Comparison of ENCODE assay signal across 31 cellular contexts in the genomic region with DNA sequence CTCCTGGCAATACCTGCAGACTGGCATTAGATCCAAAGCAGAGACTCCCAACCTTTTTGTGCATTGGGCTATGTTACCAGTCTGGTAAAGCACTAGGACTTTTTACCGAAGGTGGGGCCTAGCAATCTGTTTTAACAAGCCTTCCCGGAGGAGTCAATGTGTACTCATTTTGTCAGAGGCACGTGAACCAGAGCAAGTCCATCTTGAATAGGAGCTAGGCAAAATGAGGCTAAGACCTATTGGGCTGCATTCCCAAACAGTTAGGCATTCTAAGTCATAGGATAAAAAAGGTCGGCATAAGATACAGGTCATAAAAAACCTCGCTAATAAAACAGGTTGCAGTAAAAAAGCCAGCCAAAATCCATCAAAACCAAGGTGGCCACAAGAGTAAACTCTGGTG.
"Had no signal": no experiment of that assay in that cellular context is flagged by ENCODE, and none has a peak within 500 bp of the region (broad histone marks: within the 10 kb centered on the region; RNA-seq: fewer than 3 reads in every experiment).

No MANE protein-coding gene starts in this region.

- H3K36me3 ChIP-seq: ascending aorta, breast epithelium, cardiac muscle cell, colonic mucosa had no signal

- H3K27ac Mint-ChIP-seq: activated CD4-positive, alpha-beta memory T cell treated with anti-CD3 and anti-CD28 coated beads, Interleukin-2, amount 10 ng/mL, durations not matched to agents 7 days and 5 days; activated CD4-positive, alpha-beta T cell treated with anti-CD3 and anti-CD28 coated beads, Interleukin-2, amount 10 ng/mL, durations not matched to agents 7 days and 5 days; activated naive CD4-positive, alpha-beta T cell treated with anti-CD3 and anti-CD28 coated beads for 36 hours; activated naive CD4-positive, alpha-beta T cell treated with anti-CD3 and anti-CD28 coated beads, Interleukin-2, amount 50 U/mL, for 24 hours; activated naive CD8-positive, alpha-beta T cell treated with anti-CD3 and anti-CD28 coated beads, Interleukin-2, amount 10 ng/mL, durations not matched to agents 7 days and 5 days; activated T-helper 17 cell treated with anti-CD3 and anti-CD28 coated beads, Interleukin-2, amount 50 U/mL, for 72 hours; brain; T-helper 17 cell; T-helper 2 cell treated with Interferon-gamma antibody and Interleukin-4, amounts not matched to agents 5 μg/mL and 100 μg/mL, for 36 hours had no signal

- H3K27me3 ChIP-seq: ascending aorta, breast epithelium, cardiac muscle cell, colonic mucosa had no signal

- H3K4me3 ChIP-seq: ascending aorta, breast epithelium, cardiac muscle cell, colonic mucosa had no signal

- H3K4me1 ChIP-seq: ascending aorta, breast epithelium had no signal

- DNase-seq: activated CD4-positive, alpha-beta memory T cell treated with anti-CD3 and anti-CD28 coated beads, Interleukin-2, amount 10 ng/mL, durations not matched to agents 7 days and 5 days; activated CD4-positive, alpha-beta T cell treated with anti-CD3 and anti-CD28 coated beads for 1 hour; activated CD4-positive, alpha-beta T cell treated with anti-CD3 and anti-CD28 coated beads for 4 hours; activated CD4-positive, alpha-beta T cell treated with anti-CD3 and anti-CD28 coated beads, Interleukin-2, amount 10 ng/mL, durations not matched to agents 7 days and 5 days; activated CD4-positive, alpha-beta T cell treated with anti-CD3 and anti-CD28 coated beads, Interleukin-2, amount 50 U/mL, for 4 hours; activated CD8-positive, alpha-beta memory T cell treated with anti-CD3 and anti-CD28 coated beads, Interleukin-2, amount 50 U/mL, for 48 hours; activated effector memory CD4-positive, alpha-beta T cell treated with Interleukin-2 at 50 U/mL for 16 hours; activated naive CD4-positive, alpha-beta T cell treated with anti-CD3 and anti-CD28 coated beads for 36 hours; activated naive CD8-positive, alpha-beta T cell treated with anti-CD3 and anti-CD28 coated beads, Interleukin-2, amount 10 ng/mL, durations not matched to agents 7 days and 5 days; activated T-cell treated with anti-CD3 and anti-CD28 coated beads for 4 hours; activated T-cell treated with anti-CD3 and anti-CD28 coated beads, Interleukin-2, amount 50 U/mL, for 4 hours; central memory CD4-positive, alpha-beta T cell; cerebellar nuclear complex; colonic mucosa; effector CD8-positive, alpha-beta T cell; erythroblast; foreskin fibroblast; head of caudate nucleus; T-helper 1 cell; T-helper 17 cell; T1000 had no signal

- H3K36me3 Mint-ChIP-seq: activated naive CD8-positive, alpha-beta T cell treated with anti-CD3 and anti-CD28 coated beads, Interleukin-2, amount 10 ng/mL, durations not matched to agents 7 days and 5 days had no signal

- ATAC-seq: activated T-cell treated with anti-CD3 and anti-CD28 coated beads, Interleukin-2, amount 50 U/mL, for 4 hours; activated T-helper 17 cell treated with anti-CD3 and anti-CD28 coated beads, Interleukin-2, amount 50 U/mL, for 72 hours; T-helper 17 cell had no signal

- FAIRE-seq: endometrium, endothelial cell of umbilical vein, frontal cortex had no signal

- H3K27ac ChIP-seq: ascending aorta, breast epithelium, cardiac muscle cell, colonic mucosa had no signal

- H3K9me3 ChIP-seq: ascending aorta, breast epithelium, colonic mucosa had no signal

- H3K9me3 Mint-ChIP-seq: activated naive CD4-positive, alpha-beta T cell treated with anti-CD3 and anti-CD28 coated beads, Interleukin-2, amount 50 U/mL, for 24 hours; T-helper 2 cell treated with Interferon-gamma antibody and Interleukin-4, amounts not matched to agents 5 μg/mL and 100 μg/mL, for 36 hours had no signal
